In the genomic region with DNA sequence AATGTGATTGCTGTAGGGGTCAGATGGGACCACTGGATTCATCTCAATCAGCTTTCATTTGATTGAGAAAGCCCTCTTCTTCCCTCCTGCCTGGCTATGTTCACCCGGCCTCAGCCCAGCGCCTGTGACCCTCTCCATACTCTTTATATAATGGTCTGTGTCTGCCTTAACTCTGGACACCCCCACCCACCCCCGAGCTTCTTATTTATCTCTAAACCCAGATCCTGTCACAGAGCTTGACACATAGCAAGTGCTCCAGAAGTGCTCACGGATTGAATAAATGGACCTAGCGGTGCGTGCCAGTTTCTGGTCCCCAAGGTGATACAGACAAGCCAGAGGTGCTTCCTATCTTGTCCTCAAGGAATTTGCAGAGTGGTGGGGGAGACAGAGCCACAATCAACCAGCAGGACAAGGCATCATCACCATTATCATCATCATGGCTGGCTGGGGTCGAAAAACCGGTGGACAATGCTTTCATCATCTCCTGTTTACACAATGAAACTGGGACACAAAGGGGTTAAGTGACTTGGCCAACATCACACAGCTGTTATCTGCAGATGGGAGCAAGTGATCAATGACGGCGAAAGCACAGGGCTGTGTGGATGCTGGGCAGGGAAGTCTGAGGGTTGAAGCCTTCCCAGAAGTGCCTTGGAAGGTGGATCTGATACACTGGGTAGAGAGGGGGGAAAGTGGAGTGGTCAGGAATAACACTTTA, we compare ENCODE assay signal across 1 cellular context.
A peak's percentile ranks its signal among the peaks of the same experiment; 100 is the strongest.
TF ChIP-seq lines count a peak whose summit lies in the region.

No MANE protein-coding gene starts in this region.

TF ChIP-seq in HepG2, 621 proteins besides CTCF, POLR2A, EP300 and RAD21 (continued from another document and continues in another):
- TF ChIP-seq, protein P1, sequence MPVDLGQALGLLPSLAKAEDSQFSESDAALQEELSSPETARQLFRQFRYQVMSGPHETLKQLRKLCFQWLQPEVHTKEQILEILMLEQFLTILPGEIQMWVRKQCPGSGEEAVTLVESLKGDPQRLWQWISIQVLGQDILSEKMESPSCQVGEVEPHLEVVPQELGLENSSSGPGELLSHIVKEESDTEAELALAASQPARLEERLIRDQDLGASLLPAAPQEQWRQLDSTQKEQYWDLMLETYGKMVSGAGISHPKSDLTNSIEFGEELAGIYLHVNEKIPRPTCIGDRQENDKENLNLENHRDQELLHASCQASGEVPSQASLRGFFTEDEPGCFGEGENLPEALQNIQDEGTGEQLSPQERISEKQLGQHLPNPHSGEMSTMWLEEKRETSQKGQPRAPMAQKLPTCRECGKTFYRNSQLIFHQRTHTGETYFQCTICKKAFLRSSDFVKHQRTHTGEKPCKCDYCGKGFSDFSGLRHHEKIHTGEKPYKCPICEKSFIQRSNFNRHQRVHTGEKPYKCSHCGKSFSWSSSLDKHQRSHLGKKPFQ (CRISPR knock-in tag; IDR thresholded peaks at IDR 0.05; ENCODE audit: insufficient replicate concordance): no peak
- TF ChIP-seq RARA (CRISPR knock-in tag; IDR thresholded peaks at IDR 0.05): peak; percentile 73
- TF ChIP-seq, protein P2, sequence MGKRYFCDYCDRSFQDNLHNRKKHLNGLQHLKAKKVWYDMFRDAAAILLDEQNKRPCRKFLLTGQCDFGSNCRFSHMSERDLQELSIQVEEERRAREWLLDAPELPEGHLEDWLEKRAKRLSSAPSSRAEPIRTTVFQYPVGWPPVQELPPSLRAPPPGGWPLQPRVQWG (CRISPR knock-in tag; IDR thresholded peaks at IDR 0.05; ENCODE audit: borderline replicate concordance, low read depth): no peak
- TF ChIP-seq, protein P3, sequence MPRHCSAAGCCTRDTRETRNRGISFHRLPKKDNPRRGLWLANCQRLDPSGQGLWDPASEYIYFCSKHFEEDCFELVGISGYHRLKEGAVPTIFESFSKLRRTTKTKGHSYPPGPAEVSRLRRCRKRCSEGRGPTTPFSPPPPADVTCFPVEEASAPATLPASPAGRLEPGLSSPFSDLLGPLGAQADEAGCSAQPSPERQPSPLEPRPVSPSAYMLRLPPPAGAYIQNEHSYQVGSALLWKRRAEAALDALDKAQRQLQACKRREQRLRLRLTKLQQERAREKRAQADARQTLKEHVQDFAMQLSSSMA (CRISPR knock-in tag; IDR thresholded peaks at IDR 0.05): no peak
- TF ChIP-seq HNRNPH1 (optimal IDR thresholded peaks at IDR 0.05; ENCODE audit: low read depth, low read length): no peak
- no peak for TF ChIP-seq AKAP8 (CRISPR knock-in tag; IDR thresholded peaks at IDR 0.05)
- TF ChIP-seq, protein P4, sequence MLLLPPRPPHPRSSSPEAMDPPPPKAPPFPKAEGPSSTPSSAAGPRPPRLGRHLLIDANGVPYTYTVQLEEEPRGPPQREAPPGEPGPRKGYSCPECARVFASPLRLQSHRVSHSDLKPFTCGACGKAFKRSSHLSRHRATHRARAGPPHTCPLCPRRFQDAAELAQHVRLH (CRISPR knock-in tag; IDR thresholded peaks at IDR 0.05; ENCODE audit: borderline replicate concordance, low read depth): no peak
- TF ChIP-seq, protein P5, sequence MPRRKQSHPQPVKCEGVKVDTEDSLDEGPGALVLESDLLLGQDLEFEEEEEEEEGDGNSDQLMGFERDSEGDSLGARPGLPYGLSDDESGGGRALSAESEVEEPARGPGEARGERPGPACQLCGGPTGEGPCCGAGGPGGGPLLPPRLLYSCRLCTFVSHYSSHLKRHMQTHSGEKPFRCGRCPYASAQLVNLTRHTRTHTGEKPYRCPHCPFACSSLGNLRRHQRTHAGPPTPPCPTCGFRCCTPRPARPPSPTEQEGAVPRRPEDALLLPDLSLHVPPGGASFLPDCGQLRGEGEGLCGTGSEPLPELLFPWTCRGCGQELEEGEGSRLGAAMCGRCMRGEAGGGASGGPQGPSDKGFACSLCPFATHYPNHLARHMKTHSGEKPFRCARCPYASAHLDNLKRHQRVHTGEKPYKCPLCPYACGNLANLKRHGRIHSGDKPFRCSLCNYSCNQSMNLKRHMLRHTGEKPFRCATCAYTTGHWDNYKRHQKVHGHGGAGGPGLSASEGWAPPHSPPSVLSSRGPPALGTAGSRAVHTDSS (CRISPR knock-in tag; conservative IDR thresholded peaks at IDR 0.05): no peak
- no peak for TF ChIP-seq CHD2 (IDR thresholded peaks at IDR 0.05; ENCODE audit: low read depth, low read length)
- no peak for TF ChIP-seq AGO2 (optimal IDR thresholded peaks at IDR 0.05; ENCODE audit: low read depth, low read length)
- no peak for TF ChIP-seq ZNF781 (CRISPR knock-in tag; IDR thresholded peaks at IDR 0.05; ENCODE audit: borderline replicate concordance, not compliant biosample characterization)
- TF ChIP-seq, protein P6, sequence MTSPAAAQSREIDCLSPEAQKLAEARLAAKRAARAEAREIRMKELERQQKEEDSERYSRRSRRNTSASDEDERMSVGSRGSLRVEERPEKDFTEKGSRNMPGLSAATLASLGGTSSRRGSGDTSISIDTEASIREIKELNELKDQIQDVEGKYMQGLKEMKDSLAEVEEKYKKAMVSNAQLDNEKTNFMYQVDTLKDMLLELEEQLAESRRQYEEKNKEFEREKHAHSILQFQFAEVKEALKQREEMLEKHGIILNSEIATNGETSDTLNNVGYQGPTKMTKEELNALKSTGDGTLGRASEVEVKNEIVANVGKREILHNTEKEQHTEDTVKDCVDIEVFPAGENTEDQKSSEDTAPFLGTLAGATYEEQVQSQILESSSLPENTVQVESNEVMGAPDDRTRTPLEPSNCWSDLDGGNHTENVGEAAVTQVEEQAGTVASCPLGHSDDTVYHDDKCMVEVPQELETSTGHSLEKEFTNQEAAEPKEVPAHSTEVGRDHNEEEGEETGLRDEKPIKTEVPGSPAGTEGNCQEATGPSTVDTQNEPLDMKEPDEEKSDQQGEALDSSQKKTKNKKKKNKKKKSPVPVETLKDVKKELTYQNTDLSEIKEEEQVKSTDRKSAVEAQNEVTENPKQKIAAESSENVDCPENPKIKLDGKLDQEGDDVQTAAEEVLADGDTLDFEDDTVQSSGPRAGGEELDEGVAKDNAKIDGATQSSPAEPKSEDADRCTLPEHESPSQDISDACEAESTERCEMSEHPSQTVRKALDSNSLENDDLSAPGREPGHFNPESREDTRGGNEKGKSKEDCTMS (CRISPR knock-in tag; conservative IDR thresholded peaks at IDR 0.05): no peak
- no peak for TF ChIP-seq ZNF383 (CRISPR knock-in tag; IDR thresholded peaks at IDR 0.05; ENCODE audit: borderline replicate concordance)
- no peak; the same call in 1 of the 2 replicates for TF ChIP-seq FOXP1 (IDR thresholded peaks at IDR 0.05)
- TF ChIP-seq FOXP1 (CRISPR knock-in tag; IDR thresholded peaks at IDR 0.05): peak; percentile 88
- TF ChIP-seq U2AF1 (optimal IDR thresholded peaks at IDR 0.05; ENCODE audit: low read depth, low read length): no peak
- no peak for TF ChIP-seq ZSCAN20 (CRISPR knock-in tag; IDR thresholded peaks at IDR 0.05; ENCODE audit: borderline replicate concordance)
- no peak for TF ChIP-seq DNMT1 (CRISPR knock-in tag; IDR thresholded peaks at IDR 0.05)
- TF ChIP-seq EZH2 (conservative IDR thresholded peaks at IDR 0.05; ENCODE audit: low read depth, low read length): no peak
- TF ChIP-seq, protein P7, sequence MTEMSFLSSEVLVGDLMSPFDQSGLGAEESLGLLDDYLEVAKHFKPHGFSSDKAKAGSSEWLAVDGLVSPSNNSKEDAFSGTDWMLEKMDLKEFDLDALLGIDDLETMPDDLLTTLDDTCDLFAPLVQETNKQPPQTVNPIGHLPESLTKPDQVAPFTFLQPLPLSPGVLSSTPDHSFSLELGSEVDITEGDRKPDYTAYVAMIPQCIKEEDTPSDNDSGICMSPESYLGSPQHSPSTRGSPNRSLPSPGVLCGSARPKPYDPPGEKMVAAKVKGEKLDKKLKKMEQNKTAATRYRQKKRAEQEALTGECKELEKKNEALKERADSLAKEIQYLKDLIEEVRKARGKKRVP (CRISPR knock-in tag; IDR thresholded peaks at IDR 0.05): peak in 1 of 2 experiments; percentile 97; a peak in 2 of 4 replicates
- TF ChIP-seq NR2F1 (CRISPR knock-in tag; IDR thresholded peaks at IDR 0.05): peak in 1 of 2 experiments; percentile 6; a peak in 1 of 4 replicates
- no peak for TF ChIP-seq REL (CRISPR knock-in tag; conservative IDR thresholded peaks at IDR 0.05)
- TF ChIP-seq ZNF432 (CRISPR knock-in tag; IDR thresholded peaks at IDR 0.05; ENCODE audit: borderline replicate concordance): no peak
- TF ChIP-seq ZNF558 (CRISPR knock-in tag; IDR thresholded peaks at IDR 0.05; ENCODE audit: borderline replicate concordance): no peak
- no peak for TF ChIP-seq NCOA5 (CRISPR knock-in tag; IDR thresholded peaks at IDR 0.05)
- TF ChIP-seq RBFOX2 (IDR thresholded peaks at IDR 0.05; ENCODE audit: low read depth, low read length): no peak
- TF ChIP-seq, protein P8, sequence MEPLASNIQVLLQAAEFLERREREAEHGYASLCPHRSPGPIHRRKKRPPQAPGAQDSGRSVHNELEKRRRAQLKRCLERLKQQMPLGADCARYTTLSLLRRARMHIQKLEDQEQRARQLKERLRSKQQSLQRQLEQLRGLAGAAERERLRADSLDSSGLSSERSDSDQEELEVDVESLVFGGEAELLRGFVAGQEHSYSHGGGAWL (CRISPR knock-in tag; IDR thresholded peaks at IDR 0.05): no peak
- TF ChIP-seq, protein P9, sequence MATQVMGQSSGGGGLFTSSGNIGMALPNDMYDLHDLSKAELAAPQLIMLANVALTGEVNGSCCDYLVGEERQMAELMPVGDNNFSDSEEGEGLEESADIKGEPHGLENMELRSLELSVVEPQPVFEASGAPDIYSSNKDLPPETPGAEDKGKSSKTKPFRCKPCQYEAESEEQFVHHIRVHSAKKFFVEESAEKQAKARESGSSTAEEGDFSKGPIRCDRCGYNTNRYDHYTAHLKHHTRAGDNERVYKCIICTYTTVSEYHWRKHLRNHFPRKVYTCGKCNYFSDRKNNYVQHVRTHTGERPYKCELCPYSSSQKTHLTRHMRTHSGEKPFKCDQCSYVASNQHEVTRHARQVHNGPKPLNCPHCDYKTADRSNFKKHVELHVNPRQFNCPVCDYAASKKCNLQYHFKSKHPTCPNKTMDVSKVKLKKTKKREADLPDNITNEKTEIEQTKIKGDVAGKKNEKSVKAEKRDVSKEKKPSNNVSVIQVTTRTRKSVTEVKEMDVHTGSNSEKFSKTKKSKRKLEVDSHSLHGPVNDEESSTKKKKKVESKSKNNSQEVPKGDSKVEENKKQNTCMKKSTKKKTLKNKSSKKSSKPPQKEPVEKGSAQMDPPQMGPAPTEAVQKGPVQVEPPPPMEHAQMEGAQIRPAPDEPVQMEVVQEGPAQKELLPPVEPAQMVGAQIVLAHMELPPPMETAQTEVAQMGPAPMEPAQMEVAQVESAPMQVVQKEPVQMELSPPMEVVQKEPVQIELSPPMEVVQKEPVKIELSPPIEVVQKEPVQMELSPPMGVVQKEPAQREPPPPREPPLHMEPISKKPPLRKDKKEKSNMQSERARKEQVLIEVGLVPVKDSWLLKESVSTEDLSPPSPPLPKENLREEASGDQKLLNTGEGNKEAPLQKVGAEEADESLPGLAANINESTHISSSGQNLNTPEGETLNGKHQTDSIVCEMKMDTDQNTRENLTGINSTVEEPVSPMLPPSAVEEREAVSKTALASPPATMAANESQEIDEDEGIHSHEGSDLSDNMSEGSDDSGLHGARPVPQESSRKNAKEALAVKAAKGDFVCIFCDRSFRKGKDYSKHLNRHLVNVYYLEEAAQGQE (IDR thresholded peaks at IDR 0.05; ENCODE audit: borderline replicate concordance in 1 of 2, low read depth in 1 of 2, low read length in 2 of 2): no peak
- no peak for TF ChIP-seq ZNF468 (CRISPR knock-in tag; IDR thresholded peaks at IDR 0.05)
- no peak for TF ChIP-seq SPEN (CRISPR knock-in tag; IDR thresholded peaks at IDR 0.05; ENCODE audit: low read depth)
- TF ChIP-seq ZFY (CRISPR knock-in tag; IDR thresholded peaks at IDR 0.05): no peak
- no peak for TF ChIP-seq SNAPC2 (CRISPR knock-in tag; IDR thresholded peaks at IDR 0.05)
- peak; percentile 93 for TF ChIP-seq SOX5 (CRISPR knock-in tag; IDR thresholded peaks at IDR 0.05; ENCODE audit: borderline replicate concordance)
- no peak for TF ChIP-seq ZNF878 (CRISPR knock-in tag; IDR thresholded peaks at IDR 0.05)
- TF ChIP-seq NFATC3 (CRISPR knock-in tag; IDR thresholded peaks at IDR 0.05): no peak
- TF ChIP-seq ZSCAN9 (CRISPR knock-in tag; IDR thresholded peaks at IDR 0.05; ENCODE audit: borderline replicate concordance): no peak
- peak; percentile 39; the same call in 1 of the 2 replicates for TF ChIP-seq TRIM24 (CRISPR knock-in tag; IDR thresholded peaks at IDR 0.05)
- no peak for TF ChIP-seq ZNF883 (CRISPR knock-in tag; IDR thresholded peaks at IDR 0.05; ENCODE audit: not compliant biosample characterization)
- TF ChIP-seq JUN (CRISPR knock-in tag; IDR thresholded peaks at IDR 0.05): no peak
- TF ChIP-seq ZSCAN25 (CRISPR knock-in tag; IDR thresholded peaks at IDR 0.05): no peak
- no peak for TF ChIP-seq XBP1 (CRISPR knock-in tag; IDR thresholded peaks at IDR 0.05)
- no peak for TF ChIP-seq ZNF496 (CRISPR knock-in tag; IDR thresholded peaks at IDR 0.05; ENCODE audit: insufficient replicate concordance)
- TF ChIP-seq, protein P10, sequence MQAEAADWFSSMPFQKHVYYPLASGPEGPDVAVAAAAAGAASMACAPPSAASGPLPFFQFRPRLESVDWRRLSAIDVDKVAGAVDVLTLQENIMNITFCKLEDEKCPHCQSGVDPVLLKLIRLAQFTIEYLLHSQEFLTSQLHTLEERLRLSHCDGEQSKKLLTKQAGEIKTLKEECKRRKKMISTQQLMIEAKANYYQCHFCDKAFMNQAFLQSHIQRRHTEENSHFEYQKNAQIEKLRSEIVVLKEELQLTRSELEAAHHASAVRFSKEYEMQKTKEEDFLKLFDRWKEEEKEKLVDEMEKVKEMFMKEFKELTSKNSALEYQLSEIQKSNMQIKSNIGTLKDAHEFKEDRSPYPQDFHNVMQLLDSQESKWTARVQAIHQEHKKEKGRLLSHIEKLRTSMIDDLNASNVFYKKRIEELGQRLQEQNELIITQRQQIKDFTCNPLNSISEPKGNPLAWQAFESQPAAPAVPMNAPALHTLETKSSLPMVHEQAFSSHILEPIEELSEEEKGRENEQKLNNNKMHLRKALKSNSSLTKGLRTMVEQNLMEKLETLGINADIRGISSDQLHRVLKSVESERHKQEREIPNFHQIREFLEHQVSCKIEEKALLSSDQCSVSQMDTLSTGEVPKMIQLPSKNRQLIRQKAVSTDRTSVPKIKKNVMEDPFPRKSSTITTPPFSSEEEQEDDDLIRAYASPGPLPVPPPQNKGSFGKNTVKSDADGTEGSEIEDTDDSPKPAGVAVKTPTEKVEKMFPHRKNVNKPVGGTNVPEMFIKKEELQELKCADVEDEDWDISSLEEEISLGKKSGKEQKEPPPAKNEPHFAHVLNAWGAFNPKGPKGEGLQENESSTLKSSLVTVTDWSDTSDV (CRISPR knock-in tag; IDR thresholded peaks at IDR 0.05): no peak
- TF ChIP-seq ZNF713 (CRISPR knock-in tag; IDR thresholded peaks at IDR 0.05): no peak
